In the genomic region with DNA sequence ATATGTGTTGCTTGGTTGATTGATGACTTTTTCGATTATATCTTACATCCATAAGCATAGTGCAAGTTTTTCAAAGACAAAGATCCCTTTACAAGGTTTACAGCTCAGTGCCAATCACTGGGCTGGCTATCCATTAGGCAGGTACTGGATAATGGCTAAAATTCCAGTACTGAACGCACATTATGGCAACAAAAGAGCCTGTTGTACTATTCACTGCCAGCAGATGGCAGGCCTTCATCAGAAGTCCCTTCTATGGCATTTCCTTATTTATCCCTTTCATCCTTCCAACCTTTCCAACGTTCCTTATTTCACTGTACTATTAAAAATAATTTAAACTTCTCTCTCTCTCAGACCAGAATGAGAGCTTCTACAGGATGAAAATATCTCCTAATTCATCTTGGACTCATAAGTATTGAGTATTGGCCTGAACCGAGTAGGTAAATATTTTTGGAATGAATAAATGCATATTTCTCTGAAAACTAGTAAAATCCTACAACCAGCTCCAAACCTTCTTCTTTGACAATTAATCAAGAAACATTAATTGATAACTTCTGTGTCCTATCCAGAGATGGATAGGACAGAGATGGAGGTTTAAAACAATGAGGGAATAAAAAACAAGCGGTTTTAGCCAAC, we compare ENCODE assay signal across 8 cellular contexts. TPM values are rescaled to one million over a fixed set of nuclear protein-coding genes. Genes with fewer than 3 reads are reported as not detected.
DNase-seq lines count a peak whose midpoint lies in the region; ATAC-seq, FAIRE-seq and TF ChIP-seq lines count a peak whose summit lies in the region.

No MANE protein-coding gene starts in this region.

- in situ Hi-C loops in Panc1 (cut with HindIII; ENCODE audit: low pct_unique_long_range_greater_than_20kb, low sequenced_read_pairs): no loop called here

- H3K36me3 ChIP-seq in Panc1 (ENCODE audit: control insufficient read depth, insufficient read depth, low read length): no peaks in the 10 kb centered on the region

- intact Hi-C loops in Panc1 (cut with micrococcal nuclease; ENCODE audit: unreplicated experiment) (loop anchor here (1.0 kb wide), 1 partner anchor 56 kb away; no protein-coding TSS in a partner anchor), posterior cingulate gyrus (cut with DNase I) (loop anchor here (1.0 kb wide), 1 partner anchor 56 kb away; no protein-coding TSS in a partner anchor)

- H3K27me3 ChIP-seq in Panc1 (ENCODE audit: control insufficient read depth, insufficient read depth, low read length): no peaks in the 10 kb centered on the region

- POLR2A ChIA-PET in Panc1 (lab: Charles Lee): interaction anchor here (0.6 kb wide), 1 partner anchor 49 kb away, joined by 3 read pairs; no protein-coding TSS in a partner anchor

- H3K4me3 ChIP-seq in Panc1 (ENCODE audit: low read depth in 2 of 2, low read length in 2 of 2): no peak overlapping the region

- CTCF ChIA-PET in Panc1 (lab: Charles Lee): interaction anchor here (0.6 to 3.2 kb wide), 7 partner anchors 8 to 92 kb away, joined by 3 to 19 read pairs (median 3); no protein-coding TSS in a partner anchor

- FAIRE-seq in D721Med (lab: Jason Lieb, UNC): peak; percentile 90
- FAIRE-seq in HTR-8/SVneo (lab: Jason Lieb, UNC): no peak

- BruUV-seq in Panc1 (replicated peaks; lab: Mats Ljungman, UMichigan): no TSS peak

- TF ChIP-seq CTCF in D721Med (IDR thresholded peaks at IDR 0.05; ENCODE audit: insufficient read depth, missing control alignments): peak; percentile 93
- peak; percentile 85 for TF ChIP-seq CTCF in Panc1 (IDR thresholded peaks at IDR 0.05)

- H3K27ac ChIP-seq in Panc1 (ENCODE audit: low read length): no peak overlapping the region; the same call in 1 of the 2 replicates

- H3K4me1 ChIP-seq in Panc1 (ENCODE audit: control insufficient read depth, insufficient read depth, low read length): no peaks in the 10 kb centered on the region

- DNase-seq in D721Med (ENCODE audit: insufficient read length, low spot score) (peak; percentile 51), HTR-8/SVneo (ENCODE audit: insufficient read length, low spot score) (peak; percentile 74), Panc1 (ENCODE audit: low read depth, low spot score) (peak; percentile 66), globus pallidus (ENCODE audit: low spot score) (peak; percentile 64), posterior cingulate gyrus (peak in 7 of 10 donors; percentile 17 to 88 (median 71))
- peak in 3 of 4 experiments; percentile 4 to 23 (median 17) for DNase-seq in activated naive CD4-positive, alpha-beta T cell (lab: John Stamatoyannopoulos, UW)

- H3K9me3 ChIP-seq in Panc1 (ENCODE audit: control insufficient read depth, insufficient read depth, low read depth, low read length): no peaks in the 10 kb centered on the region

- peak; percentile 92 for ATAC-seq in Panc1
- ATAC-seq in GM19023 (IDR thresholded peaks at IDR 0.05; ENCODE audit: unreplicated experiment): no peak
- ATAC-seq in HG03457 (IDR thresholded peaks at IDR 0.05; ENCODE audit: unreplicated experiment): no peak

RNA-seq across cellular contexts. Expression of gene WNT8A, which starts 6.7 kb away (rescaled TPM):
- total RNA-seq in Panc1 (2021; ENCODE audit: unreplicated experiment): not detected
- not detected for polyA plus RNA-seq in Panc1 (2012; ENCODE audit: insufficient read length)

RNA-seq across cellular contexts. Expression of gene FAM13B, which starts 44.3 kb away (rescaled TPM):
- 34.9 TPM for total RNA-seq in Panc1 (2021; ENCODE audit: unreplicated experiment)
- 9.1 TPM for polyA plus RNA-seq in Panc1 (2012; ENCODE audit: insufficient read length)

Comparison
In these comparisons a context has a peak if more than half of its experiments do, and no peak if none do; other contexts are left out.
1. DNase-seq: peak in every context shown above with its lines; median percentile 74 in HTR-8/SVneo; 71 in posterior cingulate gyrus; 66 in Panc1; 64 in globus pallidus; 51 in D721Med; 17 in activated naive CD4-positive, alpha-beta T cell.